ENCODE assay signal across 11 cellular contexts in genomic region chr20:63232235-63233060, GRCh38. TPM values are rescaled to one million over a fixed set of nuclear protein-coding genes. Genes with fewer than 3 reads are reported as not detected.
DNase-seq lines count a peak whose midpoint lies in the region; ATAC-seq, FAIRE-seq and TF ChIP-seq lines count a peak whose summit lies in the region.
"Had no signal": no experiment of that assay in that cellular context is flagged by ENCODE, and none has a peak within 500 bp of the region (broad histone marks: within the 10 kb centered on the region; RNA-seq: fewer than 3 reads in every experiment).

No MANE protein-coding gene starts in this region.

- H4K8ac ChIP-seq in mesenchymal stem cell (ENCODE audit: low read length), result peak overlapping the region; percentile 94

- H2AK5ac ChIP-seq in mesenchymal stem cell (ENCODE audit: low read length, severe bottlenecking), result peak overlapping the region; percentile 28

- no peak overlapping the region for H2AFZ ChIP-seq in mesenchymal stem cell (ENCODE audit: low read depth, low read length)

- H3K36me3 ChIP-seq in BJ (ENCODE audit: control insufficient read depth, insufficient read depth, low read length) (no peaks in the 10 kb centered on the region), brain microvascular endothelial cell (replicated peaks) (no peaks in the 10 kb centered on the region), mesenchymal stem cell (ENCODE audit: control insufficient read depth in 1 of 2, insufficient read depth in 2 of 2, low read depth in 1 of 2, low read length in 2 of 2) (no peaks in the 10 kb centered on the region), small intestine (ENCODE audit: control insufficient read depth in 2 of 2, insufficient read depth in 2 of 2, low read length in 2 of 2) (no peaks in the 10 kb centered on the region)

- peak overlapping the region; percentile 93 for H2BK12ac ChIP-seq in mesenchymal stem cell (ENCODE audit: low read length in 2 of 2)

- no peak for FAIRE-seq in small intestine (lab: Jason Lieb, UNC)

- peak overlapping the region; percentile 95 for H4K91ac ChIP-seq in mesenchymal stem cell (ENCODE audit: low read length)

- no peaks in the 10 kb centered on the region for H3K36me3 Mint-ChIP-seq in activated naive CD4-positive, alpha-beta T cell treated with anti-CD3 and anti-CD28 coated beads, Interleukin-2, amount 50 U/mL, for 72 hours
- H3K36me3 Mint-ChIP-seq: WTC11 had no signal

- no peak overlapping the region for H3K27ac Mint-ChIP-seq in activated naive CD4-positive, alpha-beta T cell treated with anti-CD3 and anti-CD28 coated beads, Interleukin-2, amount 50 U/mL, for 72 hours
- H3K27ac Mint-ChIP-seq: WTC11 had no signal

- 2% methylated on average over 11 of the region's 18 CpGs for WGBS in mesenchymal stem cell
- WGBS in small intestine, 3 donors, result 27 to 39% (median 34%) methylated on average over 18 of the region's 18 CpGs

- CTCF ChIA-PET in BJ (lab: Yijun Ruan, JAX), result interaction anchor here (0.6 to 8.1 kb wide), 6 partner anchors 8 to 68 kb away, joined by 3 to 83 read pairs (median 3); no protein-coding TSS in a partner anchor

- H3K4me1 ChIP-seq in mesenchymal stem cell (ENCODE audit: control insufficient read depth, insufficient read depth, low read depth, low read length) (peaks cover 60% of the 10 kb centered on the region), small intestine (ENCODE audit: control insufficient read depth in 2 of 2, insufficient read depth in 1 of 2, low read depth in 1 of 2, low read length in 1 of 2) (no peaks in the 10 kb centered on the region)

- H3K9me3 ChIP-seq in mesenchymal stem cell (ENCODE audit: control insufficient read depth, low read length), result no peaks in the 10 kb centered on the region
- H3K9me3 ChIP-seq in small intestine (ENCODE audit: control insufficient read depth, low read depth), result no peaks in the 10 kb centered on the region

- H3K9ac ChIP-seq in mesenchymal stem cell (ENCODE audit: low read length), result peak overlapping the region; percentile 19

- H2BK5ac ChIP-seq in mesenchymal stem cell (ENCODE audit: low read depth, low read length, poor library complexity, severe bottlenecking), result peak overlapping the region; percentile 95

- H3K27ac ChIP-seq in brain microvascular endothelial cell, result peak overlapping the region; percentile 80
- H3K27ac ChIP-seq in mesenchymal stem cell (ENCODE audit: low read length, poor library complexity, severe bottlenecking), result peak overlapping the region; percentile 97
- peak overlapping the region in 1 of 2 donors; percentile 46 for H3K27ac ChIP-seq in small intestine (ENCODE audit: low read depth in 1 of 2, low read length in 1 of 2)

- peak overlapping the region; percentile 94 for H2BK120ac ChIP-seq in mesenchymal stem cell (ENCODE audit: low read depth, low read length)

- no peaks in the 10 kb centered on the region for H3K79me1 ChIP-seq in mesenchymal stem cell (replicated peaks; ENCODE audit: low read length, poor library complexity, severe bottlenecking)

- H3K14ac ChIP-seq in mesenchymal stem cell (ENCODE audit: low read length in 2 of 2), result no peak overlapping the region

- peak overlapping the region; percentile 86 for H3K18ac ChIP-seq in mesenchymal stem cell (ENCODE audit: low read depth in 1 of 2, low read length in 2 of 2)

- peak overlapping the region; percentile 16 to 22 for H3K4ac ChIP-seq in mesenchymal stem cell (ENCODE audit: low read depth in 1 of 2, low read length in 2 of 2)

- peak overlapping the region; percentile 12 for H2BK15ac ChIP-seq in mesenchymal stem cell (ENCODE audit: low read depth, poor library complexity, severe bottlenecking)

- H3K9me3 Mint-ChIP-seq in activated naive CD4-positive, alpha-beta T cell treated with anti-CD3 and anti-CD28 coated beads, Interleukin-2, amount 50 U/mL, for 72 hours, result no peaks in the 10 kb centered on the region
- H3K9me3 Mint-ChIP-seq: WTC11 had no signal

- in situ Hi-C loops in brain microvascular endothelial cell (cut with HindIII; ENCODE audit: low pct_ligation_motif_present, low sequenced_read_pairs), result no loop called here

- no peak overlapping the region for H3K4me2 ChIP-seq in mesenchymal stem cell (ENCODE audit: low read length, poor library complexity, severe bottlenecking)

- POLR2A ChIA-PET in BJ (lab: Charles Lee), result no interaction called here

- no peak overlapping the region for H3K23ac ChIP-seq in mesenchymal stem cell (ENCODE audit: low read length in 2 of 2)

- DNase-seq in BJ (ENCODE audit: low read depth) (peak; percentile 62), HT-29 (ENCODE audit: low spot score) (peak; percentile 87), brain microvascular endothelial cell (peak; percentile 90), mesenchymal stem cell (peak; percentile 99), SIG-M5 treated with dmso at 0.1 percent for 504 hours (lab: John Stamatoyannopoulos, UW; ENCODE audit: unreplicated experiment) (no peak), small intestine (no peak)
- DNase-seq in activated naive CD4-positive, alpha-beta T cell treated with anti-CD3 and anti-CD28 coated beads, Interleukin-2, amount 50 U/mL, for 72 hours (ENCODE audit: low spot score in 2 of 2), result no peak
- DNase-seq: stimulated activated CD4-positive, alpha-beta T cell treated with anti-CD3 and anti-CD28 coated beads, Interleukin-4, amount 100 ng/mL, for 1 hour; substantia nigra had no signal

- TF ChIP-seq CTCF in BJ (IDR thresholded peaks at IDR 0.05; ENCODE audit: insufficient read depth, low read depth, low read length) (no peak), brain microvascular endothelial cell (IDR thresholded peaks at IDR 0.05; ENCODE audit: low read depth, low read length, missing control alignments) (no peak)

- no peaks in the 10 kb centered on the region for H3K27me3 ChIP-seq in BJ (ENCODE audit: control insufficient read depth, insufficient read depth, low read length)
- H3K27me3 ChIP-seq in brain microvascular endothelial cell (replicated peaks), result no peaks in the 10 kb centered on the region
- peaks cover 0 to 22% of the 10 kb centered on the region in 2 experiments for H3K27me3 ChIP-seq in mesenchymal stem cell (ENCODE audit: control insufficient read depth in 1 of 2, insufficient read depth in 1 of 2, low read length in 2 of 2)
- H3K27me3 ChIP-seq in small intestine (ENCODE audit: control insufficient read depth in 2 of 2, insufficient read depth in 2 of 2, low read length in 2 of 2), result peaks cover 0 to 4% of the 10 kb centered on the region in 2 donors

- H3K4me3 ChIP-seq in BJ (ENCODE audit: low read depth, low read length) (no peak overlapping the region), brain microvascular endothelial cell (ENCODE audit: low read depth, low read length) (no peak overlapping the region), mesenchymal stem cell (ENCODE audit: insufficient read depth in 1 of 2, low read depth in 1 of 2, low read length in 2 of 2) (peak overlapping the region in 1 of 2 experiments; percentile 31), small intestine (ENCODE audit: low read depth in 1 of 2, low read length in 2 of 2) (no peak overlapping the region)

- ATAC-seq in HG03571 (IDR thresholded peaks at IDR 0.05; ENCODE audit: unreplicated experiment), result no peak
- ATAC-seq in activated naive CD4-positive, alpha-beta T cell treated with anti-CD3 and anti-CD28 coated beads, Interleukin-2, amount 50 U/mL, for 72 hours, result no peak
- ATAC-seq: WTC11 had no signal

RNA-seq across cellular contexts. Expression of gene BIRC7, which starts 3.3 kb away (rescaled TPM):
- not detected in 2 replicates for polyA plus RNA-seq in BJ (2011; rRNA removed)
- polyA minus RNA-seq in BJ (2011; rRNA and poly(A)+ RNA removed), result not detected in 2 replicates
- 1.3 and 2.7 TPM in 2 replicates for total RNA-seq in HT-29 (2014; rRNA removed; shearing (Covaris generic))
- polyA plus RNA-seq in mesenchymal stem cell (2013, experiment 1 of 2), result 1.6 TPM
- polyA plus RNA-seq in mesenchymal stem cell (2013, experiment 2 of 2), result 1.5 TPM
- under 1 TPM in 1 of 3 donors, not detected in 2; 0.13 TPM for polyA plus RNA-seq in small intestine
- under 1 TPM in 1 of 2 donors, not detected in 1; 0.51 TPM for total RNA-seq in activated naive CD4-positive, alpha-beta T cell treated with anti-CD3 and anti-CD28 coated beads, Interleukin-2, amount 50 U/mL, for 72 hours

RNA-seq across cellular contexts. Expression of gene YTHDF1, which starts 16.5 kb away (rescaled TPM):
- polyA plus RNA-seq in BJ (2011; rRNA removed), result 17.5 and 19.1 TPM in 2 replicates
- polyA minus RNA-seq in BJ (2011; rRNA and poly(A)+ RNA removed), result 16.8 and 21.4 TPM in 2 replicates
- 47.2 and 53.6 TPM in 2 replicates for total RNA-seq in HT-29 (2014; rRNA removed; shearing (Covaris generic))
- 32.3 TPM for polyA plus RNA-seq in mesenchymal stem cell (2013, experiment 1 of 2)
- polyA plus RNA-seq in mesenchymal stem cell (2013, experiment 2 of 2), result 32.4 TPM
- 10 to 100 TPM; 20.3 to 23.3 (median 22.5) TPM for polyA plus RNA-seq in small intestine
- 10 to 100 TPM; 34.7 to 39.1 TPM for total RNA-seq in activated naive CD4-positive, alpha-beta T cell treated with anti-CD3 and anti-CD28 coated beads, Interleukin-2, amount 50 U/mL, for 72 hours

RNA-seq across cellular contexts. Expression of gene NKAIN4, which starts 21.8 kb away (rescaled TPM):
- polyA plus RNA-seq in BJ (2011; rRNA removed), result not detected in 2 replicates
- not detected in 2 replicates for polyA minus RNA-seq in BJ (2011; rRNA and poly(A)+ RNA removed)
- total RNA-seq in HT-29 (2014; rRNA removed; shearing (Covaris generic)), result not detected in 2 replicates
- 0.10 TPM for polyA plus RNA-seq in mesenchymal stem cell (2013, experiment 1 of 2)
- not detected for polyA plus RNA-seq in mesenchymal stem cell (2013, experiment 2 of 2)
- polyA plus RNA-seq in small intestine, result under 1 TPM in 1 of 3 donors, not detected in 2; 0.51 TPM
- not detected for total RNA-seq in activated naive CD4-positive, alpha-beta T cell treated with anti-CD3 and anti-CD28 coated beads, Interleukin-2, amount 50 U/mL, for 72 hours

RNA-seq across cellular contexts. Expression of gene ARFGAP1, which starts 40.2 kb away (rescaled TPM):
- polyA plus RNA-seq in BJ (2011; rRNA removed) (49.8 and 76.5 TPM in 2 replicates), small intestine (100 to 1,000 TPM in 1 of 3 donors, 10 to 100 TPM in 2; 75.8 to 117 (median 84.8) TPM)
- polyA minus RNA-seq in BJ (2011; rRNA and poly(A)+ RNA removed), result 73.8 and 91.3 TPM in 2 replicates
- total RNA-seq in HT-29 (2014; rRNA removed; shearing (Covaris generic)), result 142 and 150 TPM in 2 replicates
- polyA plus RNA-seq in mesenchymal stem cell (2013, experiment 1 of 2), result 62.8 TPM
- 60.5 TPM for polyA plus RNA-seq in mesenchymal stem cell (2013, experiment 2 of 2)
- total RNA-seq in activated naive CD4-positive, alpha-beta T cell treated with anti-CD3 and anti-CD28 coated beads, Interleukin-2, amount 50 U/mL, for 72 hours, result 100 to 1,000 TPM in 1 of 2 donors, 10 to 100 TPM in 1; 77.2 to 108 TPM

Comparison
In these comparisons a context has a peak if more than half of its experiments do, and no peak if none do; other contexts are left out.
1. DNase-seq: peak in BJ (single experiment), HT-29 (single experiment), brain microvascular endothelial cell (single experiment) and mesenchymal stem cell (single experiment); none in SIG-M5 treated with dmso at 0.1 percent for 504 hours (single experiment), small intestine (single experiment) and activated naive CD4-positive, alpha-beta T cell treated with anti-CD3 and anti-CD28 coated beads, Interleukin-2, amount 50 U/mL, for 72 hours (0 of 2).